In genomic region chr18:79395761-79396404, GRCh38 we compare ENCODE assay signal across 8 cellular contexts. TPM values are rescaled to one million over a fixed set of nuclear protein-coding genes. Genes with fewer than 3 reads are reported as not detected.
DNase-seq lines count a peak whose midpoint lies in the region; FAIRE-seq and TF ChIP-seq lines count a peak whose summit lies in the region.

Gene NFATC1 (plus strand): TSS chr18:79395930. CDS start chr18:79396225, 295 bp downstream.

- peak within 1 kb of the TSS; percentile 88 for H3K4me3 Mint-ChIP-seq in activated CD4-positive, alpha-beta T cell treated with anti-CD3 and anti-CD28 coated beads, Interleukin-2, amount 10 ng/mL, durations not matched to agents 24 days and 14 days

- TF ChIP-seq POLR2A in GM12891 (IDR thresholded peaks at IDR 0.05; ENCODE audit: low read depth, low read length) = no peak

- H3K36me3 Mint-ChIP-seq in activated CD4-positive, alpha-beta T cell treated with anti-CD3 and anti-CD28 coated beads, Interleukin-2, amount 10 ng/mL, durations not matched to agents 24 days and 14 days (ENCODE audit: low read depth) = peaks cover 21% of the 10 kb centered on the region

- no peaks in the 10 kb centered on the region for H3K9me3 Mint-ChIP-seq in activated CD4-positive, alpha-beta T cell treated with anti-CD3 and anti-CD28 coated beads, Interleukin-2, amount 10 ng/mL, durations not matched to agents 24 days and 14 days

- FAIRE-seq in GM12891 (lab: Jason Lieb, UNC) = peak; percentile 69

- H3K27ac Mint-ChIP-seq in activated CD4-positive, alpha-beta T cell treated with anti-CD3 and anti-CD28 coated beads, Interleukin-2, amount 10 ng/mL, durations not matched to agents 24 days and 14 days = peak within 1 kb of the TSS; percentile 90

- peaks cover 23% of the 10 kb centered on the region for H3K4me1 Mint-ChIP-seq in activated CD4-positive, alpha-beta T cell treated with anti-CD3 and anti-CD28 coated beads, Interleukin-2, amount 10 ng/mL, durations not matched to agents 24 days and 14 days

- intact Hi-C loops in activated CD4-positive, alpha-beta T cell treated with anti-CD3 and anti-CD28 coated beads, Interleukin-2, amount 10 ng/mL, durations not matched to agents 24 days and 14 days (cut with micrococcal nuclease) = loop anchor here (1.0 to 10.0 kb wide), 4 partner anchors 10 to 559 kb away; partner anchors contain the start of genes CTDP1 and SLC66A2

- H3K27me3 Mint-ChIP-seq in activated CD4-positive, alpha-beta T cell treated with anti-CD3 and anti-CD28 coated beads, Interleukin-2, amount 10 ng/mL, durations not matched to agents 24 days and 14 days = peaks cover 13% of the 10 kb centered on the region

- DNase-seq in GM12891 (ENCODE audit: insufficient read length, low spot score) = no peak
- peak; percentile 84 for DNase-seq in NCI-H1048 (lab: John Stamatoyannopoulos, UW)
- DNase-seq in activated CD4-positive, alpha-beta T cell treated with anti-CD3 and anti-CD28 coated beads, Interleukin-2, amount 10 ng/mL, durations not matched to agents 24 days and 14 days = peak; percentile 89
- peak; percentile 82 for DNase-seq in dermis blood vessel endothelial cell
- peak; percentile 55 for DNase-seq in medulla oblongata (ENCODE audit: extremely low spot score)
- DNase-seq in stimulated activated CD8-positive, alpha-beta memory T cell treated with anti-CD3 and anti-CD28 coated beads, Interleukin-12 subunit alpha, Interleukin-12 subunit beta, amount 100 ng/mL, for 4 hours (ENCODE audit: low read depth) = peak; percentile 78
- no peak for DNase-seq in cerebellum (ENCODE audit: low spot score)
- no peak for DNase-seq in inferior parietal cortex (ENCODE audit: extremely low spot score)

TF ChIP-seq in GM12891, 5 proteins besides CTCF, POLR2A, EP300 and RAD21:
- TF ChIP-seq POLR2AphosphoS5 (IDR thresholded peaks at IDR 0.05; ENCODE audit: low read depth, low read length) = peak; percentile 48; the same call in 1 of the 2 replicates
- TF ChIP-seq POU2F2 (IDR thresholded peaks at IDR 0.05; ENCODE audit: low read depth, low read length) = no peak
- TF ChIP-seq PAX5 (IDR thresholded peaks at IDR 0.05; ENCODE audit: insufficient read depth, low read length, severe bottlenecking) = no peak
- TF ChIP-seq TAF1 (IDR thresholded peaks at IDR 0.05; ENCODE audit: low read depth, low read length) = peak; percentile 29; the same call in 1 of the 2 replicates
- TF ChIP-seq SPI1 (IDR thresholded peaks at IDR 0.05; ENCODE audit: low read depth, low read length) = no peak
TF ChIP-seq in GM12891: peak in this region for 2.

RNA-seq across cellular contexts. Expression of gene NFATC1, which starts in this region (rescaled TPM):
- polyA plus RNA-seq in GM12891 (2012; ENCODE audit: low read depth, missing spikeins) = 34.8 TPM
- total RNA-seq in activated CD4-positive, alpha-beta T cell treated with anti-CD3 and anti-CD28 coated beads, Interleukin-2, amount 10 ng/mL, durations not matched to agents 24 days and 14 days = 105 and 107 TPM in 2 replicates
- total RNA-seq in dermis blood vessel endothelial cell = 17.0 and 19.3 TPM in 2 replicates
- 2.7 TPM for total RNA-seq in cerebellum

Comparison
In these comparisons a context has a peak if more than half of its experiments do, and no peak if none do; other contexts are left out.
1. DNase-seq: peak in NCI-H1048 (single experiment), activated CD4-positive, alpha-beta T cell treated with anti-CD3 and anti-CD28 coated beads, Interleukin-2, amount 10 ng/mL, durations not matched to agents 24 days and 14 days (single experiment), dermis blood vessel endothelial cell (single experiment), medulla oblongata (single experiment) and stimulated activated CD8-positive, alpha-beta memory T cell treated with anti-CD3 and anti-CD28 coated beads, Interleukin-12 subunit alpha, Interleukin-12 subunit beta, amount 100 ng/mL, for 4 hours (single experiment); none in GM12891 (single experiment), cerebellum (single experiment) and inferior parietal cortex (single experiment).